39 cellular contexts compared by ENCODE assay signal in the genomic region with DNA sequence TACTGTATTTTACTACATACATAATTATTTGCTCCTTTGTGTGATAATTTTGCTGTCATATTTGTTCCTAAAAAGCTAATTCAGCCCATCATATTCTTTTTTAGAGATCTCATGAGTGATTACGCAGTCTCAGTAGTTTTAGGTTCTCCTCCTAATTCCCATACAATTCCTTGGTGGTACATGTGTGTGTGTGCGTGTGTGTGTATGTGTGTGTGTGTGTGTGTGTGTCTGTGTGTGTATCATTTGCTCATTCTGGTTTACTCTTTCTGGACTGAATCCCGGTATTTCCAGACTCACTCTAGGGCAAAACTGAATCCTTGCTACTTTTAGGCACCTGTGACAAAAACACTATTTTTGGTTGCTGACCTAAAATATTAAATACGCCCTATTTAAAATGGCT.
"Had no signal": no experiment of that assay in that cellular context is flagged by ENCODE, and none has a peak within 500 bp of the region (broad histone marks: within the 10 kb centered on the region; RNA-seq: fewer than 3 reads in every experiment).

No MANE protein-coding gene starts in this region.

- H3K9me3 ChIP-seq: adrenal gland, ascending aorta, body of pancreas, breast epithelium had no signal

- H3K4me3 Mint-ChIP-seq: activated naive CD4-positive, alpha-beta T cell treated with anti-CD3 and anti-CD28 coated beads for 36 hours; activated naive CD4-positive, alpha-beta T cell treated with anti-CD3 and anti-CD28 coated beads, Interleukin-2, amount 10 ng/mL, durations not matched to agents 7 days and 5 days; activated naive CD4-positive, alpha-beta T cell treated with anti-CD3 and anti-CD28 coated beads, Interleukin-2, amount 50 U/mL, for 24 hours; activated naive CD8-positive, alpha-beta T cell; activated naive CD8-positive, alpha-beta T cell treated with anti-CD3 and anti-CD28 coated beads for 36 hours; activated naive CD8-positive, alpha-beta T cell treated with anti-CD3 and anti-CD28 coated beads, Interleukin-2, amount 10 ng/mL, durations not matched to agents 7 days and 5 days; activated naive CD8-positive, alpha-beta T cell treated with anti-CD3 and anti-CD28 coated beads, Interleukin-2, amount 50 U/mL, for 24 hours; activated T-cell treated with anti-CD3 and anti-CD28 coated beads, Interleukin-2, amount 50 U/mL, for 24 hours; activated T-cell treated with anti-CD3 and anti-CD28 coated beads, Interleukin-2, amount 50 U/mL, for 4 hours; activated T-cell treated with anti-CD3 and anti-CD28 coated beads, Interleukin-2, amount 50 U/mL, for 72 hours; activated T-helper 1 cell treated with anti-CD3 and anti-CD28 coated beads, Interleukin-12 subunit alpha, Interleukin-12 subunit beta, Interleukin-2, Interleukin-4 antibody, amounts not matched to agents 30 ng/mL and 10 ng/mL and 1 ng/mL, durations not matched to agents 14 hours and 24 hours and 36 hours; activated T-helper 17 cell treated with anti-CD3 and anti-CD28 coated beads, Interleukin-2, amount 50 U/mL, for 72 hours; brain; central memory CD8-positive, alpha-beta T cell had no signal

- H3K4me1 Mint-ChIP-seq: brain had no signal

- H3K27ac ChIP-seq: adrenal gland, ascending aorta, body of pancreas, brain microvascular endothelial cell, breast epithelium, cardiac muscle cell had no signal

- H3K9me3 Mint-ChIP-seq: activated naive CD4-positive, alpha-beta T cell treated with anti-CD3 and anti-CD28 coated beads for 36 hours; activated naive CD4-positive, alpha-beta T cell treated with anti-CD3 and anti-CD28 coated beads, Interleukin-2, amount 10 ng/mL, durations not matched to agents 7 days and 5 days; activated naive CD4-positive, alpha-beta T cell treated with anti-CD3 and anti-CD28 coated beads, Interleukin-2, amount 50 U/mL, for 24 hours; activated naive CD4-positive, alpha-beta T cell treated with anti-CD3 and anti-CD28 coated beads, Interleukin-2, amount 50 U/mL, for 72 hours; activated naive CD8-positive, alpha-beta T cell treated with anti-CD3 and anti-CD28 coated beads for 36 hours; activated naive CD8-positive, alpha-beta T cell treated with anti-CD3 and anti-CD28 coated beads, Interleukin-2, amount 10 ng/mL, durations not matched to agents 7 days and 5 days; activated naive CD8-positive, alpha-beta T cell treated with anti-CD3 and anti-CD28 coated beads, Interleukin-2, amount 50 U/mL, for 24 hours; activated T-cell treated with anti-CD3 and anti-CD28 coated beads, Interleukin-2, amount 50 U/mL, for 24 hours; activated T-cell treated with anti-CD3 and anti-CD28 coated beads, Interleukin-2, amount 50 U/mL, for 4 hours; activated T-cell treated with anti-CD3 and anti-CD28 coated beads, Interleukin-2, amount 50 U/mL, for 72 hours; activated T-helper 1 cell treated with anti-CD3 and anti-CD28 coated beads, Interleukin-12 subunit alpha, Interleukin-12 subunit beta, Interleukin-2, Interleukin-4 antibody, amounts not matched to agents 30 ng/mL and 10 ng/mL and 1 ng/mL, durations not matched to agents 14 hours and 24 hours and 36 hours; activated T-helper 17 cell treated with anti-CD3 and anti-CD28 coated beads, Interleukin-2, amount 50 U/mL, for 72 hours; activated T-helper 2 cell treated with anti-CD3 and anti-CD28 coated beads, Interferon-gamma antibody, Interleukin-2, Interleukin-4, amounts not matched to agents 10 μg/mL and 5 μg/mL and 100 μg/mL, durations not matched to agents 14 hours and 24 hours and 36 hours; brain; central memory CD8-positive, alpha-beta T cell had no signal

- H3K27me3 Mint-ChIP-seq: activated naive CD4-positive, alpha-beta T cell treated with anti-CD3 and anti-CD28 coated beads, Interleukin-2, amount 10 ng/mL, durations not matched to agents 7 days and 5 days; activated naive CD4-positive, alpha-beta T cell treated with anti-CD3 and anti-CD28 coated beads, Interleukin-2, amount 50 U/mL, for 24 hours; activated naive CD8-positive, alpha-beta T cell; activated naive CD8-positive, alpha-beta T cell treated with anti-CD3 and anti-CD28 coated beads for 36 hours; activated naive CD8-positive, alpha-beta T cell treated with anti-CD3 and anti-CD28 coated beads, Interleukin-2, amount 10 ng/mL, durations not matched to agents 7 days and 5 days; activated naive CD8-positive, alpha-beta T cell treated with anti-CD3 and anti-CD28 coated beads, Interleukin-2, amount 50 U/mL, for 24 hours; activated T-helper 17 cell treated with anti-CD3 and anti-CD28 coated beads, Interleukin-2, amount 50 U/mL, for 72 hours; brain; central memory CD8-positive, alpha-beta T cell had no signal

- ATAC-seq: activated naive CD8-positive, alpha-beta T cell treated with anti-CD3 and anti-CD28 coated beads, Interleukin-2, amount 50 U/mL, for 24 hours; activated T-cell treated with anti-CD3 and anti-CD28 coated beads, Interleukin-2, amount 50 U/mL, for 4 hours; activated T-helper 17 cell treated with anti-CD3 and anti-CD28 coated beads, Interleukin-2, amount 50 U/mL, for 72 hours; body of pancreas had no signal

- H3K36me3 Mint-ChIP-seq: activated naive CD4-positive, alpha-beta T cell treated with anti-CD3 and anti-CD28 coated beads, Interleukin-2, amount 50 U/mL, for 72 hours had no signal

- H3K4me3 ChIP-seq: adrenal gland, ascending aorta, body of pancreas, breast epithelium, cardiac muscle cell had no signal

- FAIRE-seq: bronchial epithelial cell had no signal

- H3K27ac Mint-ChIP-seq: activated naive CD4-positive, alpha-beta T cell treated with anti-CD3 and anti-CD28 coated beads for 36 hours; activated naive CD4-positive, alpha-beta T cell treated with anti-CD3 and anti-CD28 coated beads, Interleukin-2, amount 10 ng/mL, durations not matched to agents 7 days and 5 days; activated naive CD4-positive, alpha-beta T cell treated with anti-CD3 and anti-CD28 coated beads, Interleukin-2, amount 50 U/mL, for 24 hours; activated naive CD4-positive, alpha-beta T cell treated with anti-CD3 and anti-CD28 coated beads, Interleukin-2, amount 50 U/mL, for 72 hours; activated naive CD8-positive, alpha-beta T cell; activated naive CD8-positive, alpha-beta T cell treated with anti-CD3 and anti-CD28 coated beads for 36 hours; activated naive CD8-positive, alpha-beta T cell treated with anti-CD3 and anti-CD28 coated beads, Interleukin-2, amount 10 ng/mL, durations not matched to agents 7 days and 5 days; activated naive CD8-positive, alpha-beta T cell treated with anti-CD3 and anti-CD28 coated beads, Interleukin-2, amount 50 U/mL, for 24 hours; activated T-cell treated with anti-CD3 and anti-CD28 coated beads, Interleukin-2, amount 50 U/mL, for 24 hours; activated T-cell treated with anti-CD3 and anti-CD28 coated beads, Interleukin-2, amount 50 U/mL, for 72 hours; activated T-helper 1 cell treated with anti-CD3 and anti-CD28 coated beads, Interleukin-12 subunit alpha, Interleukin-12 subunit beta, Interleukin-2, Interleukin-4 antibody, amounts not matched to agents 30 ng/mL and 10 ng/mL and 1 ng/mL, durations not matched to agents 14 hours and 24 hours and 36 hours; activated T-helper 2 cell treated with anti-CD3 and anti-CD28 coated beads, Interferon-gamma antibody, Interleukin-2, Interleukin-4, amounts not matched to agents 10 μg/mL and 5 μg/mL and 100 μg/mL, durations not matched to agents 14 hours and 24 hours and 36 hours; brain had no signal

- H3K36me3 ChIP-seq: adrenal gland, ascending aorta, brain microvascular endothelial cell, breast epithelium had no signal

- H3K27me3 ChIP-seq: ascending aorta, body of pancreas, brain microvascular endothelial cell, cardiac muscle cell had no signal

- DNase-seq: activated effector memory CD4-positive, alpha-beta T cell treated with anti-CD3 and anti-CD28 coated beads, Interleukin-2, amount 50 U/mL, for 16 hours; activated effector memory CD4-positive, alpha-beta T cell treated with Interleukin-2 at 50 U/mL for 16 hours; activated gamma-delta T cell; activated gamma-delta T cell treated with Interleukin-2 at 50 U/mL for 16 hours; activated naive CD4-positive, alpha-beta T cell; activated naive CD4-positive, alpha-beta T cell treated with anti-CD3 and anti-CD28 coated beads for 36 hours; activated naive CD4-positive, alpha-beta T cell treated with anti-CD3 and anti-CD28 coated beads, Interleukin-2, amount 10 ng/mL, durations not matched to agents 7 days and 5 days; activated naive CD4-positive, alpha-beta T cell treated with anti-CD3 and anti-CD28 coated beads, Interleukin-2, amount 50 U/mL, for 16 hours; activated naive CD4-positive, alpha-beta T cell treated with Interleukin-2 at 50 U/mL for 16 hours; activated naive CD8-positive, alpha-beta T cell treated with anti-CD3 and anti-CD28 coated beads for 36 hours; activated naive CD8-positive, alpha-beta T cell treated with anti-CD3 and anti-CD28 coated beads, Interleukin-2, amount 10 ng/mL, durations not matched to agents 7 days and 5 days; activated naive CD8-positive, alpha-beta T cell treated with anti-CD3 and anti-CD28 coated beads, Interleukin-2, amount 50 U/mL, for 24 hours; activated T-cell treated with anti-CD3 and anti-CD28 coated beads, Interleukin-2, amount 50 U/mL, for 1 hour; activated T-cell treated with anti-CD3 and anti-CD28 coated beads, Interleukin-2, amount 50 U/mL, for 24 hours; activated T-cell treated with anti-CD3 and anti-CD28 coated beads, Interleukin-2, amount 50 U/mL, for 4 hours; activated T-cell treated with anti-CD3 and anti-CD28 coated beads, Interleukin-2, amount 50 U/mL, for 48 hours; activated T-cell treated with anti-CD3 and anti-CD28 coated beads, Interleukin-2, amount 50 U/mL, for 72 hours; adrenal gland; amniotic stem cell; amygdala; anterior cingulate cortex; aorta; body of pancreas; brain microvascular endothelial cell; caudate nucleus; central memory CD4-positive, alpha-beta T cell; cerebellar nuclear complex had no signal

- H3K4me1 ChIP-seq: adrenal gland, ascending aorta, body of pancreas, breast epithelium had no signal
